ENCODE assay signal across 25 cellular contexts in the genomic region with DNA sequence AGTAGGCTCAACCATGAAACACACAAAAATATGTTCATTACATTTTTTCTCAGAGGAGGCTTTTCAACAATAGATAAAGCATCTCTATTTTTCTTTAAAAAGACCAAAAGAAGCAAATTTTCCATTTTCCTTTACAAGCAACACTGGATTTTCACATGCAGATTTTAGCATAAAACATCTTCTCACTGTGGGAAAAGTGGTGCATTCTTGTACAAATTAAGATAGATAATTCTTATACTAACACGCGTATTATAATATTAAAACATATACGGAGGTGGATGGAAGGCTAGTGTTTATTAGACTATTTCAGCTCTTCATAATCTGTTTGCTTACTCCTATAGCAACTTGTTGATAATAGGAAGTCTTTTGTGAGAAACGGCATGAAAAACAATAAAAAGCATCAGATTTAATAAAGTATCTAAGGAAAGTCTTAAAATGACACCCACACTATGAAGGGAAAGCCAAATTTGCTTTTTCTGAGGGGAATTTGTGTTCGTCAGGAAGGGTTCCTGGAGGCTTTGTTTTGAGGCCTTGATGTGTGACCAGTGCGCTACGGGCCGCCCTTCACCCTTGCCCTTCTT.
DNase-seq lines count a peak whose midpoint lies in the region; ATAC-seq and TF ChIP-seq lines count a peak whose summit lies in the region.
"Had no signal": no experiment of that assay in that cellular context is flagged by ENCODE, and none has a peak within 500 bp of the region (broad histone marks: within the 10 kb centered on the region; RNA-seq: fewer than 3 reads in every experiment).

No MANE protein-coding gene starts in this region.

- no peak overlapping the region for H3K4me3 ChIP-seq in GM23338
- peak overlapping the region in 40 of 59 donors; percentile 4 to 48 (median 25) for H3K4me3 ChIP-seq in dorsolateral prefrontal cortex
- no peak overlapping the region for H3K4me3 ChIP-seq in muscle layer of colon (ENCODE audit: low read depth in 1 of 2, low read length in 2 of 2)
- no peak overlapping the region for H3K4me3 ChIP-seq in smooth muscle cell
- H3K4me3 ChIP-seq: body of pancreas, psoas muscle, thoracic aorta had no signal

- H3K27me3 ChIP-seq in GM23338 (ENCODE audit: insufficient read depth) (no peaks in the 10 kb centered on the region), dorsolateral prefrontal cortex (no peaks in the 10 kb centered on the region), muscle layer of colon (ENCODE audit: control insufficient read depth in 1 of 2, insufficient read depth in 2 of 2, low read length in 2 of 2) (no peaks in the 10 kb centered on the region), smooth muscle cell (ENCODE audit: low read depth) (no peaks in the 10 kb centered on the region)
- H3K27me3 ChIP-seq: body of pancreas had no signal

- no peaks in the 10 kb centered on the region for H4K20me1 ChIP-seq in GM23338 (replicated peaks; ENCODE audit: insufficient read depth)
- H4K20me1 ChIP-seq in smooth muscle cell (ENCODE audit: low read depth) = no peaks in the 10 kb centered on the region

- H3K36me3 ChIP-seq in GM23338 (ENCODE audit: insufficient read depth) (no peaks in the 10 kb centered on the region), muscle layer of colon (ENCODE audit: insufficient read depth, low read length) (no peaks in the 10 kb centered on the region), smooth muscle cell (ENCODE audit: low read depth) (no peaks in the 10 kb centered on the region)
- H3K36me3 ChIP-seq: thoracic aorta, WERI-Rb-1 had no signal

- H3K27ac Mint-ChIP-seq in GM23338 = no peak overlapping the region
- H3K27ac Mint-ChIP-seq: activated CD4-positive, alpha-beta T cell treated with anti-CD3 and anti-CD28 coated beads, Interleukin-2, amount 10 ng/mL, durations not matched to agents 24 days and 14 days; activated naive CD8-positive, alpha-beta T cell treated with anti-CD3 and anti-CD28 coated beads, Interleukin-2, amount 50 U/mL, for 24 hours; B cell; CD8-positive, alpha-beta T cell had no signal

- H3K4me1 Mint-ChIP-seq in GM23338 = peaks cover 22% of the 10 kb centered on the region
- H3K4me1 Mint-ChIP-seq: activated CD4-positive, alpha-beta T cell treated with anti-CD3 and anti-CD28 coated beads, Interleukin-2, amount 10 ng/mL, durations not matched to agents 24 days and 14 days; activated naive CD8-positive, alpha-beta T cell treated with anti-CD3 and anti-CD28 coated beads, Interleukin-2, amount 50 U/mL, for 24 hours; B cell had no signal

- H3K4me3 Mint-ChIP-seq in GM23338 = no peak overlapping the region
- H3K4me3 Mint-ChIP-seq: activated CD4-positive, alpha-beta T cell treated with anti-CD3 and anti-CD28 coated beads, Interleukin-2, amount 10 ng/mL, durations not matched to agents 24 days and 14 days; activated naive CD8-positive, alpha-beta T cell treated with anti-CD3 and anti-CD28 coated beads, Interleukin-2, amount 50 U/mL, for 24 hours; B cell; CD8-positive, alpha-beta T cell had no signal

- H3K4me1 ChIP-seq in GM23338 (ENCODE audit: insufficient read depth) = peaks cover 19% of the 10 kb centered on the region
- peaks cover 14% of the 10 kb centered on the region for H3K4me1 ChIP-seq in muscle layer of colon (ENCODE audit: insufficient read depth, low read length)
- peaks cover 45% of the 10 kb centered on the region for H3K4me1 ChIP-seq in smooth muscle cell (ENCODE audit: low read depth)
- H3K4me1 ChIP-seq: body of pancreas, psoas muscle had no signal

- no peak overlapping the region for H3K27ac ChIP-seq in GM23338 (ENCODE audit: low read depth)
- H3K27ac ChIP-seq in dorsolateral prefrontal cortex = peak overlapping the region; percentile 74 to 97 (median 91)
- peak overlapping the region; percentile 43 for H3K27ac ChIP-seq in muscle layer of colon (ENCODE audit: low read depth, low read length)
- peak overlapping the region; percentile 53 for H3K27ac ChIP-seq in smooth muscle cell (ENCODE audit: low read depth)
- H3K27ac ChIP-seq: body of pancreas, epithelial cell of prostate, psoas muscle, thoracic aorta, WERI-Rb-1 had no signal

- no peaks in the 10 kb centered on the region for H3K79me2 ChIP-seq in GM23338 (replicated peaks; ENCODE audit: insufficient read depth)
- no peaks in the 10 kb centered on the region for H3K79me2 ChIP-seq in smooth muscle cell (ENCODE audit: low read depth)

- H3K9ac ChIP-seq in muscle layer of colon (ENCODE audit: low read length) (no peak overlapping the region), smooth muscle cell (ENCODE audit: low read depth) (no peak overlapping the region)

- TF ChIP-seq CTCF in GM23338 (conservative IDR thresholded peaks at IDR 0.05; ENCODE audit: low read depth in 2 of 2) (no peak), dorsolateral prefrontal cortex (IDR thresholded peaks at IDR 0.05 in 54 of 56, conservative IDR thresholded peaks at IDR 0.05 in 2 of 56; ENCODE audit: low read depth in 1 of 56, partially characterized antibody in 56 of 56) (peak in 2 of 56 donors; percentile 1 to 5), smooth muscle cell (IDR thresholded peaks at IDR 0.05; ENCODE audit: borderline replicate concordance, insufficient read depth, poor library complexity, severe bottlenecking) (no peak)

- no peaks in the 10 kb centered on the region for H3K9me3 Mint-ChIP-seq in GM23338
- H3K9me3 Mint-ChIP-seq: activated CD4-positive, alpha-beta T cell treated with anti-CD3 and anti-CD28 coated beads, Interleukin-2, amount 10 ng/mL, durations not matched to agents 24 days and 14 days; activated naive CD8-positive, alpha-beta T cell treated with anti-CD3 and anti-CD28 coated beads, Interleukin-2, amount 50 U/mL, for 24 hours; CD8-positive, alpha-beta T cell had no signal

- H3K27me3 Mint-ChIP-seq in GM23338 (ENCODE audit: insufficient read depth, low read depth, poor library complexity) = peaks cover 1% of the 10 kb centered on the region
- H3K27me3 Mint-ChIP-seq: activated CD4-positive, alpha-beta T cell treated with anti-CD3 and anti-CD28 coated beads, Interleukin-2, amount 10 ng/mL, durations not matched to agents 24 days and 14 days; activated naive CD8-positive, alpha-beta T cell treated with anti-CD3 and anti-CD28 coated beads, Interleukin-2, amount 50 U/mL, for 24 hours; B cell had no signal

- ATAC-seq in GM23338 = peak; percentile 49
- ATAC-seq: activated naive CD8-positive, alpha-beta T cell treated with anti-CD3 and anti-CD28 coated beads, Interleukin-2, amount 50 U/mL, for 24 hours; CD8-positive, alpha-beta T cell had no signal

- H3K4me2 ChIP-seq in GM23338 (no peak overlapping the region), smooth muscle cell (no peak overlapping the region)

- H3K9me3 ChIP-seq in muscle layer of colon (ENCODE audit: low read length) = no peaks in the 10 kb centered on the region
- H3K9me3 ChIP-seq in smooth muscle cell (replicated peaks; ENCODE audit: low read depth) = no peaks in the 10 kb centered on the region
- H3K9me3 ChIP-seq: body of pancreas, psoas muscle, thoracic aorta had no signal

- H3F3A ChIP-seq in GM23338 (replicated peaks; ENCODE audit: low read depth) = 0 out of 2 replicates have a peak, but pooled peaks cover 3% of the 10 kb centered on the region
- no peaks in the 10 kb centered on the region for H3F3A ChIP-seq in smooth muscle cell (ENCODE audit: low read depth)

- intact Hi-C loops in dorsolateral prefrontal cortex (cut with DNase I) = loop anchor here in 1 of 2 donors (10.0 kb wide), 2 partner anchors 146 to 296 kb away; no protein-coding TSS in a partner anchor

- 94% methylated on average over 8 of the region's 8 CpGs for WGBS in smooth muscle cell (ENCODE audit: low lambda C conversion rate)

- DNase-seq in GM23338 (ENCODE audit: low spot score) (no peak), dorsolateral prefrontal cortex (peak in 1 of 10 donors; percentile 53), smooth muscle cell (lab: John Stamatoyannopoulos, UW; ENCODE audit: unreplicated experiment) (no peak), MV-4-11 (lab: John Stamatoyannopoulos, UW) (no peak)
- DNase-seq in activated naive CD4-positive, alpha-beta T cell treated with anti-CD3 and anti-CD28 coated beads, Interleukin-2, amount 50 U/mL, for 16 hours = no peak
- DNase-seq in activated T-cell treated with anti-CD3 and anti-CD28 coated beads, Interleukin-2, amount 50 U/mL, for 48 hours = no peak
- DNase-seq: activated CD4-positive, alpha-beta T cell treated with anti-CD3 and anti-CD28 coated beads, Interleukin-2, amount 10 ng/mL, durations not matched to agents 24 days and 14 days; activated gamma-delta T cell; activated naive CD8-positive, alpha-beta T cell treated with anti-CD3 and anti-CD28 coated beads, Interleukin-2, amount 50 U/mL, for 24 hours; activated T-cell treated with anti-CD3 and anti-CD28 coated beads, Interleukin-2, amount 50 U/mL, for 1 hour; CD8-positive, alpha-beta T cell; effector CD4-positive, alpha-beta T cell; NCI-H1092; NCI-H1930; stimulated activated CD4-positive, alpha-beta T cell treated with anti-CD3 and anti-CD28 coated beads, Interleukin-12 subunit alpha, Interleukin-12 subunit beta, amount 100 ng/mL, for 4 hours; stimulated activated CD4-positive, alpha-beta T cell treated with anti-CD3 and anti-CD28 coated beads, Interleukin-4, amount 100 ng/mL, for 1 hour; SW 1271; T1000; WERI-Rb-1 had no signal

- H3K9me2 ChIP-seq in GM23338 (ENCODE audit: insufficient read depth) = 0 out of 2 replicates have a peak, but pooled peaks cover 12% of the 10 kb centered on the region

- H3K36me3 Mint-ChIP-seq in GM23338 (ENCODE audit: low read depth) = no peaks in the 10 kb centered on the region
- H3K36me3 Mint-ChIP-seq: CD8-positive, alpha-beta T cell had no signal

- H2AFZ ChIP-seq in GM23338 (peak overlapping the region; percentile 80), smooth muscle cell (ENCODE audit: low read depth) (peak overlapping the region; percentile 28)

TF ChIP-seq in GM23338, 12 proteins besides CTCF, POLR2A, EP300 and RAD21:
- TF ChIP-seq ETS1 (IDR thresholded peaks at IDR 0.05) (no peak), ZNF331 (CRISPR knock-in tag; IDR thresholded peaks at IDR 0.05; ENCODE audit: low read depth) (no peak), CREB1 (CRISPR knock-in tag; IDR thresholded peaks at IDR 0.05; ENCODE audit: low read depth) (no peak), EZH2 (IDR thresholded peaks at IDR 0.05; ENCODE audit: low read depth, unreplicated experiment) (no peak), NANOG (IDR thresholded peaks at IDR 0.05; ENCODE audit: borderline replicate concordance) (no peak)

Comparison
In these comparisons a context has a peak if more than half of its experiments do, and no peak if none do; other contexts are left out.
1. H3K4me3 ChIP-seq: peak in dorsolateral prefrontal cortex (40 of 59); none in GM23338 (single experiment), muscle layer of colon (0 of 2) and smooth muscle cell (single experiment).